Comparison of ENCODE assay signal across 3 cellular contexts in the genomic region with DNA sequence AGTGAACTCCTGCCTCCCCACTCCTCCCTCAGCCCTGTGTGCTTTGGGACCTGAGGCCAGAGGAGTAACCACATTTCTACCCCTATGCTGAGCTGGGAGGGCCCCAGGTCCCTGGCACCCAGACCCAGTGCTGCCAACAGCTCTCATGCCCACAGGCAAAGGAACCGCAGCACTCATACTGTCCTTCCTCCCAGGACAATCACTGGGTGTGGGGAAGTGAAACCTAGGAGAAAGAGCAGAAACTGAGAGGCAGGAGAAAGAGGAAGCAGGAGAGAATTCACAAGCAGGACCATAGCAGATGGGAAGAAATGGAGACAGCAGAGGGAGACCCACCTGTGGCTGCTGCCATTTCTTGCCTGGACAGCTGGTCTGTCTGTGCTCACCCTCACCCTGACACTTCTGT.
TF ChIP-seq lines count a peak whose summit lies in the region.

No MANE protein-coding gene starts in this region.

TF ChIP-seq in liver, 16 proteins besides CTCF, POLR2A, EP300 and RAD21:
- TF ChIP-seq, protein P1, sequence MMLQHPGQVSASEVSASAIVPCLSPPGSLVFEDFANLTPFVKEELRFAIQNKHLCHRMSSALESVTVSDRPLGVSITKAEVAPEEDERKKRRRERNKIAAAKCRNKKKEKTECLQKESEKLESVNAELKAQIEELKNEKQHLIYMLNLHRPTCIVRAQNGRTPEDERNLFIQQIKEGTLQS (IDR thresholded peaks at IDR 0.05) = no peak
- TF ChIP-seq HNF4G (IDR thresholded peaks at IDR 0.05) (no peak), FOXA2 (IDR thresholded peaks at IDR 0.05) (no peak)
TF ChIP-seq in liver: peak in this region for 0.

TF ChIP-seq in HepG2, 621 proteins besides CTCF, POLR2A, EP300 and RAD21:
- TF ChIP-seq, protein P2, sequence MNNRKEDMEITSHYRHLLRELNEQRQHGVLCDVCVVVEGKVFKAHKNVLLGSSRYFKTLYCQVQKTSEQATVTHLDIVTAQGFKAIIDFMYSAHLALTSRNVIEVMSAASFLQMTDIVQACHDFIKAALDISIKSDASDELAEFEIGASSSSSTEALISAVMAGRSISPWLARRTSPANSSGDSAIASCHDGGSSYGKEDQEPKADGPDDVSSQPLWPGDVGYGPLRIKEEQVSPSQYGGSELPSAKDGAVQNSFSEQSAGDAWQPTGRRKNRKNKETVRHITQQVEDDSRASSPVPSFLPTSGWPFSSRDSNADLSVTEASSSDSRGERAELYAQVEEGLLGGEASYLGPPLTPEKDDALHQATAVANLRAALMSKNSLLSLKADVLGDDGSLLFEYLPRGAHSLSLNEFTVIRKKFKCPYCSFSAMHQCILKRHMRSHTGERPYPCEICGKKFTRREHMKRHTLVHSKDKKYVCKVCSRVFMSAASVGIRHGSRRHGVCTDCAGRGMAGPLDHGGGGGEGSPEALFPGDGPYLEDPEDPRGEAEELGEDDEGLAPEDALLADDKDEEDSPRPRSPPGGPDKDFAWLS (CRISPR knock-in tag; IDR thresholded peaks at IDR 0.05; ENCODE audit: borderline replicate concordance) = no peak

TF ChIP-seq in WTC11, 78 proteins besides CTCF, POLR2A, EP300 and RAD21:
- TF ChIP-seq JUN (CRISPR knock-in tag; IDR thresholded peaks at IDR 0.05) (no peak), ZBTB21 (CRISPR knock-in tag; IDR thresholded peaks at IDR 0.05; ENCODE audit: borderline replicate concordance) (no peak), ZNF232 (CRISPR knock-in tag; IDR thresholded peaks at IDR 0.05) (no peak), FOXK1 (CRISPR knock-in tag; IDR thresholded peaks at IDR 0.05) (no peak), ZNF423 (CRISPR knock-in tag; IDR thresholded peaks at IDR 0.05) (no peak), SP1 (CRISPR knock-in tag; conservative IDR thresholded peaks at IDR 0.05) (no peak), MXD4 (CRISPR knock-in tag; IDR thresholded peaks at IDR 0.05; ENCODE audit: borderline replicate concordance) (no peak)
- TF ChIP-seq, protein P3, sequence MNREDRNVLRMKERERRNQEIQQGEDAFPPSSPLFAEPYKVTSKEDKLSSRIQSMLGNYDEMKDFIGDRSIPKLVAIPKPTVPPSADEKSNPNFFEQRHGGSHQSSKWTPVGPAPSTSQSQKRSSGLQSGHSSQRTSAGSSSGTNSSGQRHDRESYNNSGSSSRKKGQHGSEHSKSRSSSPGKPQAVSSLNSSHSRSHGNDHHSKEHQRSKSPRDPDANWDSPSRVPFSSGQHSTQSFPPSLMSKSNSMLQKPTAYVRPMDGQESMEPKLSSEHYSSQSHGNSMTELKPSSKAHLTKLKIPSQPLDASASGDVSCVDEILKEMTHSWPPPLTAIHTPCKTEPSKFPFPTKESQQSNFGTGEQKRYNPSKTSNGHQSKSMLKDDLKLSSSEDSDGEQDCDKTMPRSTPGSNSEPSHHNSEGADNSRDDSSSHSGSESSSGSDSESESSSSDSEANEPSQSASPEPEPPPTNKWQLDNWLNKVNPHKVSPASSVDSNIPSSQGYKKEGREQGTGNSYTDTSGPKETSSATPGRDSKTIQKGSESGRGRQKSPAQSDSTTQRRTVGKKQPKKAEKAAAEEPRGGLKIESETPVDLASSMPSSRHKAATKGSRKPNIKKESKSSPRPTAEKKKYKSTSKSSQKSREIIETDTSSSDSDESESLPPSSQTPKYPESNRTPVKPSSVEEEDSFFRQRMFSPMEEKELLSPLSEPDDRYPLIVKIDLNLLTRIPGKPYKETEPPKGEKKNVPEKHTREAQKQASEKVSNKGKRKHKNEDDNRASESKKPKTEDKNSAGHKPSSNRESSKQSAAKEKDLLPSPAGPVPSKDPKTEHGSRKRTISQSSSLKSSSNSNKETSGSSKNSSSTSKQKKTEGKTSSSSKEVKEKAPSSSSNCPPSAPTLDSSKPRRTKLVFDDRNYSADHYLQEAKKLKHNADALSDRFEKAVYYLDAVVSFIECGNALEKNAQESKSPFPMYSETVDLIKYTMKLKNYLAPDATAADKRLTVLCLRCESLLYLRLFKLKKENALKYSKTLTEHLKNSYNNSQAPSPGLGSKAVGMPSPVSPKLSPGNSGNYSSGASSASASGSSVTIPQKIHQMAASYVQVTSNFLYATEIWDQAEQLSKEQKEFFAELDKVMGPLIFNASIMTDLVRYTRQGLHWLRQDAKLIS (CRISPR knock-in tag; IDR thresholded peaks at IDR 0.05; ENCODE audit: borderline replicate concordance) = no peak
- TF ChIP-seq, protein P4, sequence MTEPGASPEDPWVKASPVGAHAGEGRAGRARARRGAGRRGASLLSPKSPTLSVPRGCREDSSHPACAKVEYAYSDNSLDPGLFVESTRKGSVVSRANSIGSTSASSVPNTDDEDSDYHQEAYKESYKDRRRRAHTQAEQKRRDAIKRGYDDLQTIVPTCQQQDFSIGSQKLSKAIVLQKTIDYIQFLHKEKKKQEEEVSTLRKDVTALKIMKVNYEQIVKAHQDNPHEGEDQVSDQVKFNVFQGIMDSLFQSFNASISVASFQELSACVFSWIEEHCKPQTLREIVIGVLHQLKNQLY (CRISPR knock-in tag; IDR thresholded peaks at IDR 0.05) = no peak
- TF ChIP-seq, protein P5, sequence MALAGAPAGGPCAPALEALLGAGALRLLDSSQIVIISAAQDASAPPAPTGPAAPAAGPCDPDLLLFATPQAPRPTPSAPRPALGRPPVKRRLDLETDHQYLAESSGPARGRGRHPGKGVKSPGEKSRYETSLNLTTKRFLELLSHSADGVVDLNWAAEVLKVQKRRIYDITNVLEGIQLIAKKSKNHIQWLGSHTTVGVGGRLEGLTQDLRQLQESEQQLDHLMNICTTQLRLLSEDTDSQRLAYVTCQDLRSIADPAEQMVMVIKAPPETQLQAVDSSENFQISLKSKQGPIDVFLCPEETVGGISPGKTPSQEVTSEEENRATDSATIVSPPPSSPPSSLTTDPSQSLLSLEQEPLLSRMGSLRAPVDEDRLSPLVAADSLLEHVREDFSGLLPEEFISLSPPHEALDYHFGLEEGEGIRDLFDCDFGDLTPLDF (CRISPR knock-in tag; IDR thresholded peaks at IDR 0.05) = no peak
- TF ChIP-seq, protein P6, sequence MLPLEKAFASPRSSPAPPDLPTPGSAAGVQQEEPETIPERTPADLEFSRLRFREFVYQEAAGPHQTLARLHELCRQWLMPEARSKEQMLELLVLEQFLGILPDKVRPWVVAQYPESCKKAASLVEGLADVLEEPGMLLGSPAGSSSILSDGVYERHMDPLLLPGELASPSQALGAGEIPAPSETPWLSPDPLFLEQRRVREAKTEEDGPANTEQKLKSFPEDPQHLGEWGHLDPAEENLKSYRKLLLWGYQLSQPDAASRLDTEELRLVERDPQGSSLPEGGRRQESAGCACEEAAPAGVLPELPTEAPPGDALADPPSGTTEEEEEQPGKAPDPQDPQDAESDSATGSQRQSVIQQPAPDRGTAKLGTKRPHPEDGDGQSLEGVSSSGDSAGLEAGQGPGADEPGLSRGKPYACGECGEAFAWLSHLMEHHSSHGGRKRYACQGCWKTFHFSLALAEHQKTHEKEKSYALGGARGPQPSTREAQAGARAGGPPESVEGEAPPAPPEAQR (CRISPR knock-in tag; IDR thresholded peaks at IDR 0.05) = no peak
- TF ChIP-seq, protein P7, sequence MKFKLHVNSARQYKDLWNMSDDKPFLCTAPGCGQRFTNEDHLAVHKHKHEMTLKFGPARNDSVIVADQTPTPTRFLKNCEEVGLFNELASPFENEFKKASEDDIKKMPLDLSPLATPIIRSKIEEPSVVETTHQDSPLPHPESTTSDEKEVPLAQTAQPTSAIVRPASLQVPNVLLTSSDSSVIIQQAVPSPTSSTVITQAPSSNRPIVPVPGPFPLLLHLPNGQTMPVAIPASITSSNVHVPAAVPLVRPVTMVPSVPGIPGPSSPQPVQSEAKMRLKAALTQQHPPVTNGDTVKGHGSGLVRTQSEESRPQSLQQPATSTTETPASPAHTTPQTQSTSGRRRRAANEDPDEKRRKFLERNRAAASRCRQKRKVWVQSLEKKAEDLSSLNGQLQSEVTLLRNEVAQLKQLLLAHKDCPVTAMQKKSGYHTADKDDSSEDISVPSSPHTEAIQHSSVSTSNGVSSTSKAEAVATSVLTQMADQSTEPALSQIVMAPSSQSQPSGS (CRISPR knock-in tag; IDR thresholded peaks at IDR 0.05; ENCODE audit: borderline replicate concordance, low read depth) = no peak
- TF ChIP-seq, protein P8, sequence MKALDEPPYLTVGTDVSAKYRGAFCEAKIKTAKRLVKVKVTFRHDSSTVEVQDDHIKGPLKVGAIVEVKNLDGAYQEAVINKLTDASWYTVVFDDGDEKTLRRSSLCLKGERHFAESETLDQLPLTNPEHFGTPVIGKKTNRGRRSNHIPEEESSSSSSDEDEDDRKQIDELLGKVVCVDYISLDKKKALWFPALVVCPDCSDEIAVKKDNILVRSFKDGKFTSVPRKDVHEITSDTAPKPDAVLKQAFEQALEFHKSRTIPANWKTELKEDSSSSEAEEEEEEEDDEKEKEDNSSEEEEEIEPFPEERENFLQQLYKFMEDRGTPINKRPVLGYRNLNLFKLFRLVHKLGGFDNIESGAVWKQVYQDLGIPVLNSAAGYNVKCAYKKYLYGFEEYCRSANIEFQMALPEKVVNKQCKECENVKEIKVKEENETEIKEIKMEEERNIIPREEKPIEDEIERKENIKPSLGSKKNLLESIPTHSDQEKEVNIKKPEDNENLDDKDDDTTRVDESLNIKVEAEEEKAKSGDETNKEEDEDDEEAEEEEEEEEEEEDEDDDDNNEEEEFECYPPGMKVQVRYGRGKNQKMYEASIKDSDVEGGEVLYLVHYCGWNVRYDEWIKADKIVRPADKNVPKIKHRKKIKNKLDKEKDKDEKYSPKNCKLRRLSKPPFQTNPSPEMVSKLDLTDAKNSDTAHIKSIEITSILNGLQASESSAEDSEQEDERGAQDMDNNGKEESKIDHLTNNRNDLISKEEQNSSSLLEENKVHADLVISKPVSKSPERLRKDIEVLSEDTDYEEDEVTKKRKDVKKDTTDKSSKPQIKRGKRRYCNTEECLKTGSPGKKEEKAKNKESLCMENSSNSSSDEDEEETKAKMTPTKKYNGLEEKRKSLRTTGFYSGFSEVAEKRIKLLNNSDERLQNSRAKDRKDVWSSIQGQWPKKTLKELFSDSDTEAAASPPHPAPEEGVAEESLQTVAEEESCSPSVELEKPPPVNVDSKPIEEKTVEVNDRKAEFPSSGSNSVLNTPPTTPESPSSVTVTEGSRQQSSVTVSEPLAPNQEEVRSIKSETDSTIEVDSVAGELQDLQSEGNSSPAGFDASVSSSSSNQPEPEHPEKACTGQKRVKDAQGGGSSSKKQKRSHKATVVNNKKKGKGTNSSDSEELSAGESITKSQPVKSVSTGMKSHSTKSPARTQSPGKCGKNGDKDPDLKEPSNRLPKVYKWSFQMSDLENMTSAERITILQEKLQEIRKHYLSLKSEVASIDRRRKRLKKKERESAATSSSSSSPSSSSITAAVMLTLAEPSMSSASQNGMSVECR (CRISPR knock-in tag; IDR thresholded peaks at IDR 0.05; ENCODE audit: borderline replicate concordance) = no peak
- TF ChIP-seq, protein P9, sequence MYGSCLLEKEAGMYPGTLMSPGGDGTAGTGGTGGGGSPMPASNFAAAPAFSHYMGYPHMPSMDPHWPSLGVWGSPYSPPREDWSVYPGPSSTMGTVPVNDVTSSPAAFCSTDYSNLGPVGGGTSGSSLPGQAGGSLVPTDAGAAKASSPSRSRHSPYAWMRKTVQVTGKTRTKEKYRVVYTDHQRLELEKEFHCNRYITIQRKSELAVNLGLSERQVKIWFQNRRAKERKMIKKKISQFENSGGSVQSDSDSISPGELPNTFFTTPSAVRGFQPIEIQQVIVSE (CRISPR knock-in tag; IDR thresholded peaks at IDR 0.05; ENCODE audit: borderline replicate concordance) = no peak
